Comparison of ENCODE assay signal across 25 cellular contexts in genomic region chr11:61598383-61598782, GRCh38. TPM values are rescaled to one million over a fixed set of nuclear protein-coding genes. Genes with fewer than 3 reads are reported as not detected.
DNase-seq lines count a peak whose midpoint lies in the region; ATAC-seq and TF ChIP-seq lines count a peak whose summit lies in the region.
"Had no signal": no experiment of that assay in that cellular context is flagged by ENCODE, and none has a peak within 500 bp of the region (broad histone marks: within the 10 kb centered on the region; RNA-seq: fewer than 3 reads in every experiment).

No MANE protein-coding gene starts in this region.

- TF ChIP-seq CTCF in RWPE1 (conservative IDR thresholded peaks at IDR 0.05; ENCODE audit: low read depth) = no peak
- no peak for TF ChIP-seq CTCF in glutamatergic neuron (IDR thresholded peaks at IDR 0.05; ENCODE audit: partially characterized antibody, unreplicated experiment)

- POLR2A ChIA-PET in RWPE1 (lab: Yijun Ruan, JAX; ENCODE audit: low non-redundant PET) = no interaction called here

- no peak for DNase-seq in RWPE1 (ENCODE audit: low spot score)
- no peak for DNase-seq in glutamatergic neuron
- DNase-seq in activated CD4-positive, alpha-beta T cell treated with anti-CD3 and anti-CD28 coated beads, Interleukin-2, amount 10 ng/mL, durations not matched to agents 24 days and 14 days = no peak
- DNase-seq in NCI-H146 treated with DMSO at 0.1 percent for 48 hours (lab: John Stamatoyannopoulos, UW; ENCODE audit: unreplicated experiment) = no peak
- no peak for DNase-seq in GDM1 (lab: John Stamatoyannopoulos, UW)
- DNase-seq: CD8-positive, alpha-beta T cell; DMS 273 treated with DMSO at 0.1 percent for 48 hours; EL; GF-D8; NCI-H1092 treated with DMSO at 0.1 percent for 48 hours; NCI-H1436 treated with DMSO at 0.1 percent for 48 hours; NCI-H1930; NCI-H524 treated with DMSO at 0.1 percent for 48 hours; NCI-H774; NK-92 treated with Interleukin-12 subunit alpha and Interleukin-12 subunit beta, amount 100 ng/mL, for 24 hours; PC-9; Right ventricle myocardium superior had no signal

- H3K27ac ChIP-seq in RWPE1 (peak overlapping the region; percentile 99), angular gyrus (ENCODE audit: low read depth, low read length) (peak overlapping the region; percentile 29), skeletal muscle tissue (ENCODE audit: low read depth, low read length) (peak overlapping the region; percentile 19)
- H3K27ac ChIP-seq: C4-2B, KMS-11, PC-9, SJSA1 had no signal

- no peak for ATAC-seq in GM18909 (IDR thresholded peaks at IDR 0.05; ENCODE audit: poor library complexity, unreplicated experiment)
- ATAC-seq: CD8-positive, alpha-beta T cell; HCT116 had no signal

- peaks cover 20 to 33% (median 23%) of the 10 kb centered on the region in 3 donors for H3K4me1 ChIP-seq in skeletal muscle tissue (ENCODE audit: control insufficient read depth in 3 of 3, insufficient read depth in 3 of 3, low read length in 3 of 3)

- intact Hi-C loops in activated CD4-positive, alpha-beta T cell treated with anti-CD3 and anti-CD28 coated beads, Interleukin-2, amount 10 ng/mL, durations not matched to agents 24 days and 14 days (cut with micrococcal nuclease) = no loop called here

- H3K27ac Mint-ChIP-seq in glutamatergic neuron (ENCODE audit: unreplicated experiment) = peak overlapping the region; percentile 46
- no peak overlapping the region for H3K27ac Mint-ChIP-seq in activated CD4-positive, alpha-beta T cell treated with anti-CD3 and anti-CD28 coated beads, Interleukin-2, amount 10 ng/mL, durations not matched to agents 24 days and 14 days
- H3K27ac Mint-ChIP-seq: B cell; CD8-positive, alpha-beta T cell had no signal

- no peak overlapping the region for H3K9ac ChIP-seq in skeletal muscle tissue (ENCODE audit: low read depth in 1 of 3, low read length in 3 of 3)
- H3K9ac ChIP-seq: KMS-11 had no signal

- peaks cover 0 to 33% (median 3%) of the 10 kb centered on the region in 3 donors for H3K27me3 ChIP-seq in skeletal muscle tissue (ENCODE audit: control insufficient read depth in 3 of 3, insufficient read depth in 3 of 3, low read length in 3 of 3)

- no peak overlapping the region for H3K4me3 ChIP-seq in skeletal muscle tissue (ENCODE audit: low read length in 3 of 3)
- H3K4me3 ChIP-seq: PC-9, SJSA1 had no signal

- CTCF ChIA-PET in RWPE1 (lab: Yijun Ruan, JAX) = interaction anchor here (0.7 to 1.2 kb wide), 2 partner anchors 74 to 81 kb away, joined by 3 read pairs; no protein-coding TSS in a partner anchor

- peaks cover 15% of the 10 kb centered on the region for H3K27me3 Mint-ChIP-seq in glutamatergic neuron (ENCODE audit: unreplicated experiment)
- H3K27me3 Mint-ChIP-seq in activated CD4-positive, alpha-beta T cell treated with anti-CD3 and anti-CD28 coated beads, Interleukin-2, amount 10 ng/mL, durations not matched to agents 24 days and 14 days = peaks cover 7% of the 10 kb centered on the region

- H3K9me3 ChIP-seq in skeletal muscle tissue (ENCODE audit: control insufficient read depth in 3 of 3, low read length in 3 of 3) = no peaks in the 10 kb centered on the region
- H3K9me3 ChIP-seq: SJSA1 had no signal

- no peaks in the 10 kb centered on the region for H3K36me3 Mint-ChIP-seq in glutamatergic neuron (ENCODE audit: unreplicated experiment)
- no peaks in the 10 kb centered on the region for H3K36me3 Mint-ChIP-seq in activated CD4-positive, alpha-beta T cell treated with anti-CD3 and anti-CD28 coated beads, Interleukin-2, amount 10 ng/mL, durations not matched to agents 24 days and 14 days (ENCODE audit: low read depth)
- H3K36me3 Mint-ChIP-seq: CD8-positive, alpha-beta T cell had no signal

- peaks cover 5% of the 10 kb centered on the region for H3K9me3 Mint-ChIP-seq in glutamatergic neuron (ENCODE audit: unreplicated experiment)
- H3K9me3 Mint-ChIP-seq in activated CD4-positive, alpha-beta T cell treated with anti-CD3 and anti-CD28 coated beads, Interleukin-2, amount 10 ng/mL, durations not matched to agents 24 days and 14 days = no peaks in the 10 kb centered on the region
- H3K9me3 Mint-ChIP-seq: CD8-positive, alpha-beta T cell had no signal

- H3K4me3 Mint-ChIP-seq in glutamatergic neuron (ENCODE audit: unreplicated experiment) = peak overlapping the region; percentile 46
- H3K4me3 Mint-ChIP-seq in activated CD4-positive, alpha-beta T cell treated with anti-CD3 and anti-CD28 coated beads, Interleukin-2, amount 10 ng/mL, durations not matched to agents 24 days and 14 days = no peak overlapping the region
- H3K4me3 Mint-ChIP-seq: B cell; CD8-positive, alpha-beta T cell had no signal

- H3K4me1 Mint-ChIP-seq in glutamatergic neuron (ENCODE audit: low read depth, unreplicated experiment) = peaks cover 43% of the 10 kb centered on the region
- H3K4me1 Mint-ChIP-seq in activated CD4-positive, alpha-beta T cell treated with anti-CD3 and anti-CD28 coated beads, Interleukin-2, amount 10 ng/mL, durations not matched to agents 24 days and 14 days = no peaks in the 10 kb centered on the region
- H3K4me1 Mint-ChIP-seq: B cell had no signal

- no peaks in the 10 kb centered on the region for H3K36me3 ChIP-seq in skeletal muscle tissue (ENCODE audit: control insufficient read depth in 3 of 3, insufficient read depth in 3 of 3, low read length in 3 of 3)
- H3K36me3 ChIP-seq: SJSA1 had no signal

RNA-seq across cellular contexts. Expression of gene SYT7, which starts 17.5 kb away (rescaled TPM):
- total RNA-seq in glutamatergic neuron (ENCODE audit: unreplicated experiment) = 93.6 TPM
- 1.6 TPM for total RNA-seq in skeletal muscle tissue
- total RNA-seq in activated CD4-positive, alpha-beta T cell treated with anti-CD3 and anti-CD28 coated beads, Interleukin-2, amount 10 ng/mL, durations not matched to agents 24 days and 14 days = 0.23 and 0.43 TPM in 2 replicates
- total RNA-seq: B cell; CD8-positive, alpha-beta T cell; SJSA1 had no signal

Comparison
In these comparisons a context has a peak if more than half of its experiments do, and no peak if none do; other contexts are left out.
1. H3K27ac ChIP-seq: peak in every context shown above with its lines; median percentile 99 in RWPE1; 29 in angular gyrus; 19 in skeletal muscle tissue.
2. RNA of gene SYT7, which starts 17.5 kb away (total RNA-seq): 93.6 TPM in glutamatergic neuron (single experiment); 1.6 TPM in skeletal muscle tissue (single experiment) and 0.23 to 0.43 TPM in activated CD4-positive, alpha-beta T cell treated with anti-CD3 and anti-CD28 coated beads, Interleukin-2, amount 10 ng/mL, durations not matched to agents 24 days and 14 days; every median in the first group is over 10 times any median in the second.